In the genomic region with DNA sequence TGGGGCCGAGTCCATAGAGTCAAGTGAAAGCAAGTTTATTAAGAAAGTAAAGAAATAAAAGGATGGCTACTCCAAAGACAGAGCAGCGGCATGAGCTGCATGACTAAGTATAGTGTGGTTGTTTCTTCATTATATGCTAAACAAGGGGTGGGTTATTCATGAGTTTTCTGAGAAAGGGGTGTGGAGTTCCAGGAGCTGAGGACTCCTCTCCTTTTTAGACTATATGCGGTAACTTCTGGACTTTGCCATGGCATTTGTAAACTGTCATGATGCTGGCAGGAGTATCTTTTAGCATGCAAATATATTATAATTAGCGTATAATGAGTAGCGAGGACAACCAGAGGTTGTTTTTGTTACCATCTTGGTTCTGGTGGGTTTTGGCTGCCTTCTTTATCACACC, we compare ENCODE assay signal across 1 cellular context.
TF ChIP-seq lines count a peak whose summit lies in the region.

No MANE protein-coding gene starts in this region.

TF ChIP-seq in WTC11, 78 proteins besides CTCF, POLR2A, EP300 and RAD21 (continued from another document):
- TF ChIP-seq ZBTB21 (CRISPR knock-in tag; IDR thresholded peaks at IDR 0.05; ENCODE audit: borderline replicate concordance): no peak
- TF ChIP-seq, protein P1, sequence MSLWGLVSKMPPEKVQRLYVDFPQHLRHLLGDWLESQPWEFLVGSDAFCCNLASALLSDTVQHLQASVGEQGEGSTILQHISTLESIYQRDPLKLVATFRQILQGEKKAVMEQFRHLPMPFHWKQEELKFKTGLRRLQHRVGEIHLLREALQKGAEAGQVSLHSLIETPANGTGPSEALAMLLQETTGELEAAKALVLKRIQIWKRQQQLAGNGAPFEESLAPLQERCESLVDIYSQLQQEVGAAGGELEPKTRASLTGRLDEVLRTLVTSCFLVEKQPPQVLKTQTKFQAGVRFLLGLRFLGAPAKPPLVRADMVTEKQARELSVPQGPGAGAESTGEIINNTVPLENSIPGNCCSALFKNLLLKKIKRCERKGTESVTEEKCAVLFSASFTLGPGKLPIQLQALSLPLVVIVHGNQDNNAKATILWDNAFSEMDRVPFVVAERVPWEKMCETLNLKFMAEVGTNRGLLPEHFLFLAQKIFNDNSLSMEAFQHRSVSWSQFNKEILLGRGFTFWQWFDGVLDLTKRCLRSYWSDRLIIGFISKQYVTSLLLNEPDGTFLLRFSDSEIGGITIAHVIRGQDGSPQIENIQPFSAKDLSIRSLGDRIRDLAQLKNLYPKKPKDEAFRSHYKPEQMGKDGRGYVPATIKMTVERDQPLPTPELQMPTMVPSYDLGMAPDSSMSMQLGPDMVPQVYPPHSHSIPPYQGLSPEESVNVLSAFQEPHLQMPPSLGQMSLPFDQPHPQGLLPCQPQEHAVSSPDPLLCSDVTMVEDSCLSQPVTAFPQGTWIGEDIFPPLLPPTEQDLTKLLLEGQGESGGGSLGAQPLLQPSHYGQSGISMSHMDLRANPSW (CRISPR knock-in tag; conservative IDR thresholded peaks at IDR 0.05; ENCODE audit: low read depth): no peak
- TF ChIP-seq, protein P2, sequence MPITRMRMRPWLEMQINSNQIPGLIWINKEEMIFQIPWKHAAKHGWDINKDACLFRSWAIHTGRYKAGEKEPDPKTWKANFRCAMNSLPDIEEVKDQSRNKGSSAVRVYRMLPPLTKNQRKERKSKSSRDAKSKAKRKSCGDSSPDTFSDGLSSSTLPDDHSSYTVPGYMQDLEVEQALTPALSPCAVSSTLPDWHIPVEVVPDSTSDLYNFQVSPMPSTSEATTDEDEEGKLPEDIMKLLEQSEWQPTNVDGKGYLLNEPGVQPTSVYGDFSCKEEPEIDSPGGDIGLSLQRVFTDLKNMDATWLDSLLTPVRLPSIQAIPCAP (CRISPR knock-in tag; IDR thresholded peaks at IDR 0.05): no peak
- TF ChIP-seq, protein P3, sequence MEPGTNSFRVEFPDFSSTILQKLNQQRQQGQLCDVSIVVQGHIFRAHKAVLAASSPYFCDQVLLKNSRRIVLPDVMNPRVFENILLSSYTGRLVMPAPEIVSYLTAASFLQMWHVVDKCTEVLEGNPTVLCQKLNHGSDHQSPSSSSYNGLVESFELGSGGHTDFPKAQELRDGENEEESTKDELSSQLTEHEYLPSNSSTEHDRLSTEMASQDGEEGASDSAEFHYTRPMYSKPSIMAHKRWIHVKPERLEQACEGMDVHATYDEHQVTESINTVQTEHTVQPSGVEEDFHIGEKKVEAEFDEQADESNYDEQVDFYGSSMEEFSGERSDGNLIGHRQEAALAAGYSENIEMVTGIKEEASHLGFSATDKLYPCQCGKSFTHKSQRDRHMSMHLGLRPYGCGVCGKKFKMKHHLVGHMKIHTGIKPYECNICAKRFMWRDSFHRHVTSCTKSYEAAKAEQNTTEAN (CRISPR knock-in tag; IDR thresholded peaks at IDR 0.05): no peak
